1 cellular context compared by ENCODE assay signal in genomic region chr7:27921081-27921836, GRCh38.
TF ChIP-seq lines count a peak whose summit lies in the region.

No MANE protein-coding gene starts in this region.

TF ChIP-seq in WTC11, 78 proteins besides CTCF, POLR2A, EP300 and RAD21 (continued from another document):
- TF ChIP-seq ATF2 (CRISPR knock-in tag; IDR thresholded peaks at IDR 0.05; ENCODE audit: borderline replicate concordance, low read depth) (no peak), ATF6 (CRISPR knock-in tag; IDR thresholded peaks at IDR 0.05) (no peak)
